In genomic region chr4:101953949-101954348, GRCh38 we compare ENCODE assay signal across 11 cellular contexts.
DNase-seq lines count a peak whose midpoint lies in the region; ATAC-seq, FAIRE-seq and TF ChIP-seq lines count a peak whose summit lies in the region.
"Had no signal": no experiment of that assay in that cellular context is flagged by ENCODE, and none has a peak within 500 bp of the region (broad histone marks: within the 10 kb centered on the region; RNA-seq: fewer than 3 reads in every experiment).

No MANE protein-coding gene starts in this region.

- no peaks in the 10 kb centered on the region for H3F3A ChIP-seq in PC-3 (ENCODE audit: low read length, unreplicated experiment)

- CTCF ChIA-PET in PC-3 (lab: Charles Lee) (no interaction called here), endothelial cell of umbilical vein (lab: Charles Lee) (no interaction called here)

- H3K9me3 ChIP-seq in PC-3 (ENCODE audit: low read length) = no peaks in the 10 kb centered on the region
- H3K9me3 ChIP-seq in endothelial cell of umbilical vein (replicated peaks; ENCODE audit: control insufficient read depth, insufficient read depth, low read length) = no peaks in the 10 kb centered on the region
- H3K9me3 ChIP-seq in neuron (ENCODE audit: low read length) = no peaks in the 10 kb centered on the region

- H3K4me3 ChIP-seq in PC-3 (ENCODE audit: low read length) = no peak overlapping the region
- H3K4me3 ChIP-seq in endothelial cell of umbilical vein (replicated peaks in 1 of 3; ENCODE audit: insufficient read depth in 1 of 3, low read depth in 1 of 3, low read length in 3 of 3) = no peak overlapping the region
- H3K4me3 ChIP-seq in neuron (ENCODE audit: low read length) = no peak overlapping the region
- H3K4me3 ChIP-seq: dorsolateral prefrontal cortex had no signal

- FAIRE-seq in endothelial cell of umbilical vein (lab: Jason Lieb, UNC) = no peak

- H3K36me3 ChIP-seq in PC-3 (ENCODE audit: low read depth, low read length) (no peaks in the 10 kb centered on the region), endothelial cell of umbilical vein (ENCODE audit: control insufficient read depth in 2 of 2, extremely low read depth in 1 of 2, insufficient read depth in 2 of 2, low read length in 2 of 2) (no peaks in the 10 kb centered on the region), neuron (ENCODE audit: insufficient read depth, low read length) (no peaks in the 10 kb centered on the region)

- BruUV-seq in PC-3 (replicated peaks; lab: Mats Ljungman, UMichigan) = no TSS peak
- BruUV-seq in endothelial cell of umbilical vein (replicated peaks; lab: Mats Ljungman, UMichigan) = no TSS peak

- intact Hi-C loops in PC-3 (cut with micrococcal nuclease) = no loop called here
- intact Hi-C loops in endothelial cell of umbilical vein (cut with micrococcal nuclease) = loop anchor here (1.0 kb wide), 1 partner anchor 185 kb away; no protein-coding TSS in a partner anchor

- H3K4me1 ChIP-seq in PC-3 (ENCODE audit: insufficient read depth, low read length) (peaks cover 11% of the 10 kb centered on the region), endothelial cell of umbilical vein (ENCODE audit: control insufficient read depth, extremely low read depth, insufficient read depth, low read length) (peaks cover 6% of the 10 kb centered on the region), neuron (ENCODE audit: insufficient read depth, low read length) (peaks cover 17% of the 10 kb centered on the region)

- H4K20me1 ChIP-seq in PC-3 (ENCODE audit: low read length) (no peaks in the 10 kb centered on the region), endothelial cell of umbilical vein (replicated peaks; ENCODE audit: control insufficient read depth, extremely low read depth, insufficient read depth, low read length) (no peaks in the 10 kb centered on the region)

- H3K9ac ChIP-seq in PC-3 (ENCODE audit: low read length) (no peak overlapping the region), endothelial cell of umbilical vein (replicated peaks; ENCODE audit: extremely low read depth, insufficient read depth, low read length) (no peak overlapping the region)

- H3K27me3 ChIP-seq in PC-3 (ENCODE audit: low read length) (no peaks in the 10 kb centered on the region), endothelial cell of umbilical vein (ENCODE audit: control insufficient read depth in 2 of 2, insufficient read depth in 2 of 2, low read length in 2 of 2) (no peaks in the 10 kb centered on the region), neuron (ENCODE audit: insufficient read depth, low read length) (no peaks in the 10 kb centered on the region)
- H3K27me3 ChIP-seq: dorsolateral prefrontal cortex had no signal

- H3K4me2 ChIP-seq in PC-3 (ENCODE audit: low read length) (peak overlapping the region; percentile 29), endothelial cell of umbilical vein (ENCODE audit: insufficient read depth, low read length) (peak overlapping the region; percentile 54)

- POLR2A ChIA-PET in PC-3 (lab: Charles Lee; ENCODE audit: unreplicated experiment) (no interaction called here), endothelial cell of umbilical vein (lab: Charles Lee) (no interaction called here)

- DNase-seq in GM03348 (ENCODE audit: low spot score) (peak; percentile 47), PC-3 (peak; percentile 62), endothelial cell of umbilical vein (ENCODE audit: low read depth, low spot score) (peak; percentile 25), epidermal melanocyte (ENCODE audit: insufficient read length, low spot score) (no peak), D341Med (ENCODE audit: low spot score) (no peak)
- DNase-seq in activated CD4-positive, alpha-beta T cell treated with anti-CD3 and anti-CD28 coated beads, Interleukin-2, amount 50 U/mL, for 4 hours = no peak
- DNase-seq: activated CD8-positive, alpha-beta memory T cell treated with anti-CD3 and anti-CD28 coated beads for 24 hours; dorsolateral prefrontal cortex; natural killer cell had no signal

- H3K9me2 ChIP-seq in PC-3 (replicated peaks; ENCODE audit: low read length) = no peaks in the 10 kb centered on the region

- H3K9me1 ChIP-seq in endothelial cell of umbilical vein (replicated peaks; ENCODE audit: control insufficient read depth, extremely low read depth, insufficient read depth, low read length) = no peaks in the 10 kb centered on the region

- dilution Hi-C loops in endothelial cell of umbilical vein (cut with MboI; ENCODE audit: extremely low pct_ligation_motif_present, low sequenced_read_pairs) = no loop called here

- TF ChIP-seq POLR2A in endothelial cell of umbilical vein (IDR thresholded peaks at IDR 0.05; ENCODE audit: low read depth, low read length) = no peak

- ATAC-seq in PC-3 = peak; percentile 53
- ATAC-seq in GM18867 (IDR thresholded peaks at IDR 0.05; ENCODE audit: unreplicated experiment) = no peak
- ATAC-seq: natural killer cell had no signal

- H2AFZ ChIP-seq in PC-3 (ENCODE audit: low read length) (peak overlapping the region; percentile 49; the same call in 1 of the 2 replicates), endothelial cell of umbilical vein (ENCODE audit: low read depth, low read length) (peak overlapping the region; percentile 67), neuron (ENCODE audit: low read depth, low read length) (peak overlapping the region; percentile 19)

- H3K79me2 ChIP-seq in PC-3 (ENCODE audit: low read length) = no peaks in the 10 kb centered on the region
- no peaks in the 10 kb centered on the region for H3K79me2 ChIP-seq in endothelial cell of umbilical vein (ENCODE audit: control insufficient read depth, insufficient read depth, low read length)

- TF ChIP-seq CTCF in PC-3 (conservative IDR thresholded peaks at IDR 0.05; ENCODE audit: low read depth, low read length) = no peak
- TF ChIP-seq CTCF in endothelial cell of umbilical vein (IDR thresholded peaks at IDR 0.05; ENCODE audit: extremely low read depth in 1 of 2, insufficient read depth in 1 of 2, low read depth in 1 of 2, low read length in 2 of 2) = no peak

- H3K27ac ChIP-seq in PC-3 (ENCODE audit: low read length) (no peak overlapping the region), endothelial cell of umbilical vein (ENCODE audit: insufficient read depth, low read depth, low read length) (no peak overlapping the region)

TF ChIP-seq in endothelial cell of umbilical vein, 7 proteins besides CTCF, POLR2A, EP300 and RAD21:
- peak; percentile 38 for TF ChIP-seq JUN (IDR thresholded peaks at IDR 0.05; ENCODE audit: borderline replicate concordance, insufficient read depth, insufficient read length, low read depth)
- TF ChIP-seq GATA2 (IDR thresholded peaks at IDR 0.05; ENCODE audit: insufficient read depth, insufficient read length, low read depth, low read length) = no peak
TF ChIP-seq in endothelial cell of umbilical vein: peak in this region for 1.

Comparison
In these comparisons a context has a peak if more than half of its experiments do, and no peak if none do; other contexts are left out.
1. DNase-seq: peak in GM03348 (single experiment), PC-3 (single experiment) and endothelial cell of umbilical vein (single experiment); none in activated CD4-positive, alpha-beta T cell treated with anti-CD3 and anti-CD28 coated beads, Interleukin-2, amount 50 U/mL, for 4 hours (0 of 2), epidermal melanocyte (single experiment) and D341Med (single experiment).
2. Peak in every context shown above with its lines, with median percentiles within 50 percentile points of each other: H2AFZ ChIP-seq.